In the genomic region with DNA sequence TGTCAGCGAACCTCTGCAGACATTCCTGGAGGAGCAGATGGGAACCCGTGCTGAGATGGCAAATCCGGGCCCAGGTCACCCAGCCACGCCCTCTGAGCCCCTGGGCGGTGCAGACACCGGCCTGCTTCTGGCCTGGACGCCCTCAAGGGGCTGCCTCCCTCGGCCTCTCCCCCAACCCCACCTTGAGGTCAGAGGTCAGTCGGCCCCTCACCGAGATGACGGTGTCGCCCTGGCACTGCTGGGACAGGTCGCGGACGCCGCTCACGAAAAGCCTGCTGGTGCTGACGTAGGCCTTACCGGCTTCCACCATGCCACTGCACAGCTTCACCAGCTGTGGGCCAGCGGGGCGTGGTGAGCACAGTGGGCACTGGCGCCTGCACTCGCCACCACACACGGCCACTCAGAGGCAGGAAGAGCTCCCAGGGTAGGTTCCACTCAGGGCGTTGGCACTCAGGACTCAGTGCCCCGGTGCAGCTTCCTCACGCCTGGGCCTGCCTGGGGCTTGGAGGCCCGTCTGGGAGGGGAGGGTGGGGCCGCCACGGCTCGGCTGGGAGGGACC, we compare ENCODE assay signal across 15 cellular contexts. TPM values are rescaled to one million over a fixed set of nuclear protein-coding genes. Genes with fewer than 3 reads are reported as not detected.
DNase-seq lines count a peak whose midpoint lies in the region.
"Had no signal": no experiment of that assay in that cellular context is flagged by ENCODE, and none has a peak within 500 bp of the region (broad histone marks: within the 10 kb centered on the region; RNA-seq: fewer than 3 reads in every experiment).

No MANE protein-coding gene starts in this region.

- DNase-seq in DMS79 (lab: John Stamatoyannopoulos, UW) (peak; percentile 5), DMS79 treated with DMSO at 0.1 percent for 48 hours (lab: John Stamatoyannopoulos, UW) (no peak), cerebellar cortex (ENCODE audit: low spot score) (peak; percentile 28), GF-D8 (lab: John Stamatoyannopoulos, UW) (no peak), NCI-H446 (lab: John Stamatoyannopoulos, UW) (no peak)
- DNase-seq: activated CD4-positive, alpha-beta T cell treated with anti-CD3 and anti-CD28 coated beads, Interleukin-2, amount 50 U/mL, for 4 hours; activated naive CD4-positive, alpha-beta T cell treated with Interleukin-2 at 50 U/mL for 16 hours; activated T-cell treated with anti-CD3 and anti-CD28 coated beads for 4 hours; aorta; DND-41; NCI-H1417; stimulated activated CD4-positive, alpha-beta T cell treated with anti-CD3 and anti-CD28 coated beads, Interleukin-12 subunit alpha, Interleukin-12 subunit beta, amount 100 ng/mL, for 4 hours; SW 1271 had no signal

- peak overlapping the region; percentile 98 for H3K27ac ChIP-seq in temporal lobe (ENCODE audit: low read depth, low read length)
- H3K27ac ChIP-seq: neural progenitor cell had no signal

RNA-seq across cellular contexts. Expression of gene ACAP3, which starts 4.7 kb away (rescaled TPM):
- total RNA-seq in temporal lobe: 74.0 TPM

RNA-seq across cellular contexts. Expression of gene PUSL1, which starts 5.4 kb away (rescaled TPM):
- 8.6 TPM for total RNA-seq in temporal lobe

RNA-seq across cellular contexts. Expression of gene INTS11, which starts 21.4 kb away (rescaled TPM):
- total RNA-seq in temporal lobe: 38.4 TPM

RNA-seq across cellular contexts. Expression of gene CPTP, which starts 21.6 kb away (rescaled TPM):
- total RNA-seq in temporal lobe: 10.6 TPM

RNA-seq across cellular contexts. Expression of gene SCNN1D, which starts 22.8 kb away (rescaled TPM):
- total RNA-seq in temporal lobe: 2.2 TPM

Comparison
In these comparisons a context has a peak if more than half of its experiments do, and no peak if none do; other contexts are left out.
1. DNase-seq: peak in DMS79 (single experiment) and cerebellar cortex (single experiment); none in DMS79 treated with DMSO at 0.1 percent for 48 hours (single experiment), GF-D8 (single experiment) and NCI-H446 (0 of 2).